In the genomic region with DNA sequence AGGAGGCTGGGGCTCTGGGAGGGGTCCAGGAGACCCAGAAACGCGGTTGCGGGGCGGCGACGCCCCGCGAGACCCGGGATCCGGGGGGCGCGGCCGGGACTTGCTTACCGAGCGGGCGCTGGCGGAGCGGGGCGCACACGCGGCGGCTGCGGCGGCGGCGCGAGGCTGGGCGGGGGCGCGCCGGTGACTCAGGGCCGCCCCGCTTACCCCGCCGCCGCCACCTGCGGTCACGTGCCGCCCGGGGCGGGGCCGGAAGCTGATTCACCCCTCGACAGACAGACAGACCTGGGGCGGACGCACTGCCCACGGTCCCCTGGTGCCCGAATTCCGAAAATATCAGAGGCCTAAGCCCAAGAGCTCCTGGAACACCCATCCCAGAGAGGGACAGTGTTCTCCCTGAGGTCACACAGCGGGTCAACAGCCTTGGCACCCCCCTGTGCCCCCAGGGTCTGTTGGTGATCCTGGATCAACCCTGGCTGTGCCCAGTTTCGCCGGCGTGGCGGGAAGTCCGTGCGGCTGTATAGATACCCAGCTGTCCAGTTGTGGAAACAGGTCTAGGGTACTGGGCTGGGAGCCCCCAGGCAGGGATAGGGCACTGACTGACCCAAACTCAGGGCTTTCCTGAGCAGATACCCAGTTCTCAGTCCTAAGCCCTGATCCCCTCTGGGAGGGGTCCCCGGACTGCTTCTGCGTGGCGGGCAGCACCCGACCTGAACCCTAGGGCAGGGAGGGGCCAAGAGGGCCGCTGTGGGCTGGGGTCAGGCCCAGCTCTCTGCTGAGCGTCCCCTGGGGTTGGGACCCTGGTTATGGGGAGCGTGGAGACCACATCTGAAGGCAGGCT, we compare ENCODE assay signal across 8 cellular contexts. TPM values are rescaled to one million over a fixed set of nuclear protein-coding genes. Genes with fewer than 3 reads are reported as not detected.
DNase-seq lines count a peak whose midpoint lies in the region; ATAC-seq and TF ChIP-seq lines count a peak whose summit lies in the region.

TSS of gene FAM83G (minus strand) at position 164 of the 841 bp plus-strand sequence. CDS start 723 bp downstream, outside the sequence.

- H3K4me1 Mint-ChIP-seq in nephron, result peaks cover 8% of the 10 kb centered on the region

- H3K36me3 ChIP-seq in esophagus squamous epithelium, result no peaks in the 10 kb centered on the region
- no peaks in the 10 kb centered on the region for H3K36me3 ChIP-seq in stomach smooth muscle (ENCODE audit: control insufficient read depth in 2 of 2, insufficient read depth in 2 of 2, low read length in 2 of 2)

- peaks cover 26% of the 10 kb centered on the region for H3K27me3 Mint-ChIP-seq in nephron (ENCODE audit: low read depth)

- H3K9ac ChIP-seq in stomach smooth muscle (ENCODE audit: low read length in 2 of 2), result peak within 1 kb of the TSS; percentile 76 to 81

- peaks cover 4% of the 10 kb centered on the region for H3K9me3 Mint-ChIP-seq in nephron

- ATAC-seq in HG02973 (IDR thresholded peaks at IDR 0.05; ENCODE audit: unreplicated experiment), result peak; percentile 62

- H3K4me1 ChIP-seq in esophagus squamous epithelium (peaks cover 8 to 54% (median 12%) of the 10 kb centered on the region in 3 donors), stomach smooth muscle (ENCODE audit: control insufficient read depth, insufficient read depth, low read length) (peaks cover 9% of the 10 kb centered on the region)

- DNase-seq in DMS79 treated with DMSO at 0.1 percent for 48 hours (lab: John Stamatoyannopoulos, UW) (peak; percentile 8), DMS79 (lab: John Stamatoyannopoulos, UW) (no peak), NOMO-1 treated with DMSO at 0.1 percent for 48 hours (lab: John Stamatoyannopoulos, UW; ENCODE audit: unreplicated experiment) (peak; percentile 57), activated T-cell treated with anti-CD3 and anti-CD28 coated beads for 4 hours (peak; percentile 90), esophagus squamous epithelium (lab: John Stamatoyannopoulos, UW) (peak; percentile 15)

- peak in 1 of 6 experiments; percentile 11 for TF ChIP-seq CTCF in esophagus squamous epithelium (IDR thresholded peaks at IDR 0.05)
- TF ChIP-seq CTCF in nephron (IDR thresholded peaks at IDR 0.05; ENCODE audit: unreplicated experiment in 3 of 3), result no peak

- H3K36me3 Mint-ChIP-seq in nephron (ENCODE audit: low read depth), result no peaks in the 10 kb centered on the region

- TF ChIP-seq POLR2A in esophagus squamous epithelium (IDR thresholded peaks at IDR 0.05), result peak in 2 of 4 donors; percentile 42 to 51

- intact Hi-C loops in esophagus squamous epithelium (cut with DNase I), result no loop called here

- no peak within 1 kb of the TSS for H3K27ac Mint-ChIP-seq in nephron

- WGBS in esophagus squamous epithelium, 2 donors, result 1% methylated on average over 15 of the region's 62 CpGs; no CpG with 5 or more reads in 1 of the 2 donors

- H3K9me3 ChIP-seq in esophagus squamous epithelium, result no peaks in the 10 kb centered on the region
- peaks cover 0 to 6% of the 10 kb centered on the region in 2 donors for H3K9me3 ChIP-seq in stomach smooth muscle (ENCODE audit: control insufficient read depth in 2 of 2, low read length in 2 of 2)

- H3K27me3 ChIP-seq in esophagus squamous epithelium (no peaks in the 10 kb centered on the region), stomach smooth muscle (ENCODE audit: control insufficient read depth in 1 of 2, insufficient read depth in 2 of 2, low read length in 2 of 2) (no peaks in the 10 kb centered on the region)

- H3K4me3 Mint-ChIP-seq in nephron, result peak within 1 kb of the TSS; percentile 72 to 85 (median 80)

- H3K4me3 ChIP-seq in esophagus squamous epithelium (peak within 1 kb of the TSS; percentile 63 to 73 (median 66)), stomach smooth muscle (ENCODE audit: low read length in 2 of 2) (peak within 1 kb of the TSS; percentile 65 to 76)

- H3K27ac ChIP-seq in esophagus squamous epithelium, result peak within 1 kb of the TSS; percentile 89 to 96 (median 94)
- no peak within 1 kb of the TSS for H3K27ac ChIP-seq in stomach smooth muscle (ENCODE audit: low read length)

RNA-seq across cellular contexts. Expression of gene FAM83G, which starts in this region (rescaled TPM):
- total RNA-seq in esophagus squamous epithelium, result 100 to 1,000 TPM in 1 of 4 donors, 10 to 100 TPM in 3; 44.3 to 157 (median 71.3) TPM
